8 cellular contexts compared by ENCODE assay signal in the genomic region with DNA sequence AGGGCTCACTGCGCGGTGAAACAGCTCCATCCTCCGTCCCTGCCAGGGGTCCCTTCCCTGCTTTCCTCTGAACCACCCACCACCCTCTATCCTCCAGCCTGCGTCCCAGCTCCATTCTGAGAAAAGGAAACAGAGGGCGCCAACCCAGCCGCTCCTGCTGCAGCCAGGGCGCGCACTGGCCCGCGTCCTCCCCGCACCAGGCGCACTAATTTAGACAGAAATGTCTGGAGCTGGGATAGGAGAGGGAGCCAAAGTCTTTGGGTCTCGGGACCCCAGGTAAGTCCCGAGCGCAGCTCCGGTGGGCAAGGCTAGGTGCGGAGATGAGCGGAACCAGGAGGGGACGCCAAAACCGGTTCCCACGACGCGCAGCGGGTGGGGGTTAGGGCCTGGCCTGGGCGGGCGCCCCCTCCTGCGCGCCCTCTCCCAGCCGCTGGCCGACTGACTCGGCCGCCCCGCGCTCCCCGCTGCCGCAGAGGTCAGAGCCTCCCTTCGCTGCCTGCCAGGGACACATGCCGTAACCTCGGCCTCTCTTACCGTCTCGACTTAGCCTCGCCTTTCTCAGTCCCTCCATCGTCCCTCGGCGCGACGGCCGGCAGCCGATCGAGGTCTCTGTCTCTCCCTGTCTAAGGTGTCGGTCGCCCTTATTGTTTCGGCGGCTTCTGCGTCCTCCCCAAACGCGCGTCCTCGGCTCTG. TPM values are rescaled to one million over a fixed set of nuclear protein-coding genes. Genes with fewer than 3 reads are reported as not detected.
DNase-seq lines count a peak whose midpoint lies in the region; FAIRE-seq and TF ChIP-seq lines count a peak whose summit lies in the region.

No MANE protein-coding gene starts in this region.

- peak; percentile 45 for DNase-seq in 8988T
- DNase-seq in GM19239 (ENCODE audit: insufficient read length, low spot score): peak; percentile 23
- no peak for DNase-seq in activated naive CD8-positive, alpha-beta T cell treated with anti-CD3 and anti-CD28 coated beads for 36 hours
- DNase-seq in hippocampal formation (lab: John Stamatoyannopoulos, UW): peak; percentile 49 to 65
- DNase-seq in SIG-M5 treated with dmso at 0.1 percent for 504 hours (lab: John Stamatoyannopoulos, UW; ENCODE audit: unreplicated experiment): no peak
- no peak for DNase-seq in GDM1 (lab: John Stamatoyannopoulos, UW)
- DNase-seq in GM13976 (ENCODE audit: low spot score): no peak

- H3K36me3 ChIP-seq in rectal smooth muscle tissue (ENCODE audit: control insufficient read depth, insufficient read depth, low read length): no peaks in the 10 kb centered on the region

- H3K4me3 Mint-ChIP-seq in activated naive CD8-positive, alpha-beta T cell treated with anti-CD3 and anti-CD28 coated beads for 36 hours: peak overlapping the region; percentile 71

- TF ChIP-seq CTCF in GM13976 (IDR thresholded peaks at IDR 0.05; ENCODE audit: borderline replicate concordance, control extremely low read depth, extremely low read depth, insufficient read depth, missing control alignments): no peak

- H3K36me3 Mint-ChIP-seq in activated naive CD8-positive, alpha-beta T cell treated with anti-CD3 and anti-CD28 coated beads for 36 hours: no peaks in the 10 kb centered on the region

- peaks cover 84% of the 10 kb centered on the region for H3K27me3 Mint-ChIP-seq in activated naive CD8-positive, alpha-beta T cell treated with anti-CD3 and anti-CD28 coated beads for 36 hours

- H3K4me1 ChIP-seq in rectal smooth muscle tissue (ENCODE audit: control insufficient read depth, insufficient read depth, low read length): peaks cover 4% of the 10 kb centered on the region

- no peaks in the 10 kb centered on the region for H3K27me3 ChIP-seq in rectal smooth muscle tissue (ENCODE audit: control insufficient read depth, insufficient read depth, low read length)

- peak overlapping the region; percentile 61 for H3K27ac ChIP-seq in rectal smooth muscle tissue (ENCODE audit: low read depth, low read length)

- H3K9ac ChIP-seq in rectal smooth muscle tissue (ENCODE audit: low read length): peak overlapping the region; percentile 64

- no peak overlapping the region for H3K27ac Mint-ChIP-seq in activated naive CD8-positive, alpha-beta T cell treated with anti-CD3 and anti-CD28 coated beads for 36 hours

- H3K4me1 Mint-ChIP-seq in activated naive CD8-positive, alpha-beta T cell treated with anti-CD3 and anti-CD28 coated beads for 36 hours: peaks cover 8% of the 10 kb centered on the region

- H3K9me3 Mint-ChIP-seq in activated naive CD8-positive, alpha-beta T cell treated with anti-CD3 and anti-CD28 coated beads for 36 hours: no peaks in the 10 kb centered on the region

- FAIRE-seq in GM19239 (lab: Jason Lieb, UNC): no peak

- in situ Hi-C loops in GM13976 (cut with MboI; ENCODE audit: low sequenced_read_pairs, unreplicated experiment): loop anchor here (25.0 kb wide), 1 partner anchor 572 kb away; a partner anchor contains a TSS

- peak overlapping the region; percentile 95 for H3K4me3 ChIP-seq in rectal smooth muscle tissue (ENCODE audit: low read length)

RNA-seq across cellular contexts. Expression of a gene that starts 2.0 kb away (rescaled TPM):
- total RNA-seq in activated naive CD8-positive, alpha-beta T cell treated with anti-CD3 and anti-CD28 coated beads for 36 hours: under 1 TPM; 0.25 to 0.52 TPM

RNA-seq across cellular contexts. Expression of a gene that starts 24.0 kb away (rescaled TPM):
- total RNA-seq in activated naive CD8-positive, alpha-beta T cell treated with anti-CD3 and anti-CD28 coated beads for 36 hours: 10 to 100 TPM; 19.7 to 20.4 TPM

Comparison
In these comparisons a context has a peak if more than half of its experiments do, and no peak if none do; other contexts are left out.
1. DNase-seq: peak in 8988T (single experiment), GM19239 (single experiment) and hippocampal formation (2 of 2); none in activated naive CD8-positive, alpha-beta T cell treated with anti-CD3 and anti-CD28 coated beads for 36 hours (single experiment), SIG-M5 treated with dmso at 0.1 percent for 504 hours (single experiment), GDM1 (single experiment) and GM13976 (single experiment).